13 cellular contexts compared by ENCODE assay signal in the genomic region with DNA sequence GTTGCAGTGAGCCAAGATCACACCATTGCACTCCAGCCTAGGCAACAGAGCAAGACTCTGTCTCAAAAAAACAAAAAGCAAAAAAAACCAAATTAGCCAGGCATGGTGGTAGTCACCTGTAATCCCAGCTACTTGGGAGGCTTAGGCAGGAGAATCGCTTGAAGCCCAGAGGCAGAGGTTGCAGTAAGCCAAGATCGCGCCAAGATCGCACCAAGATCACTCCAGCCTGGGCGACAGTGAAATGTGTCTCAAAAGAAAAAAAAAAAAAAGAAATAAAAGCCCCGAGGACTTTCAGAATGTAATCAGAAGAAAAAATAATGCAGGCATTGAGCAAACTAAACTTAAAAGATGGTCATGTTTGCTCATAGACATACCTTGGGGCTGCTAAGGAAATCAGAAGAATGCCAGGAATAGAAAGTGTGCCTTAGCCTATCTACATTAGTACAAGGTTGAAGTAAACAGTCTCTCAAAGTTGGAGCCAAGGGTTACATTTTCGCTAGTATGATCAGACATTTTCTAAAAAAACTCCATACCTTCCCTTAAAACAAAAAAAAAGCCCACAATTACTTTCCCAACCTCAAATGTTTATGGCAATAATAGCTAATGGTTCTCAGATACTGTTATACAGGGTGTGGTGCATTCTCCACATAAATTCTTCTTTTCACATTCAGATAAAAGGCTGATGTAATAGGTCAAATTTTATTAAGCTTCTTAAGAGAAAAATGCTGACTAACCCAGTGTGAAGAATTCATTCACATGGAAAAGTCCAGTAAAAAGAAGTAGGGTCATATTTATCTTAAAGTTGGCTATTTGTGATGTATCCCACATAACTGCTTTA. TPM values are rescaled to one million over a fixed set of nuclear protein-coding genes. Genes with fewer than 3 reads are reported as not detected.
A peak's percentile ranks its signal among the peaks of the same experiment; 100 is the strongest.
DNase-seq lines count a peak whose midpoint lies in the region; ATAC-seq and TF ChIP-seq lines count a peak whose summit lies in the region.
"Had no signal": no experiment of that assay in that cellular context is flagged by ENCODE, and none has a peak within 500 bp of the region (broad histone marks: within the 10 kb centered on the region; RNA-seq: fewer than 3 reads in every experiment).

No MANE protein-coding gene starts in this region.

- H3K9me3 ChIP-seq in PC-3 (ENCODE audit: low read length) (no peaks in the 10 kb centered on the region), esophagus muscularis mucosa (no peaks in the 10 kb centered on the region)

- ATAC-seq in PC-3 (peak; percentile 93), omental fat pad (ENCODE audit: low FRiP score) (peak; percentile 86)
- ATAC-seq: naive thymus-derived CD4-positive, alpha-beta T cell had no signal

- CTCF ChIA-PET in PC-3 (lab: Charles Lee): interaction anchor here (1.0 kb wide), 1 partner anchor 21 kb away, joined by 4 read pairs; the partner anchor contains the start of gene HEATR5A

- no peaks in the 10 kb centered on the region for H3K36me3 ChIP-seq in PC-3 (ENCODE audit: low read depth, low read length)
- H3K36me3 ChIP-seq in esophagus muscularis mucosa: peaks cover 0 to 6% (median 0%) of the 10 kb centered on the region in 4 donors

- TF ChIP-seq CTCF in PC-3 (conservative IDR thresholded peaks at IDR 0.05; ENCODE audit: low read depth, low read length): no peak
- TF ChIP-seq CTCF in esophagus muscularis mucosa (IDR thresholded peaks at IDR 0.05): no peak
- no peak for TF ChIP-seq CTCF in omental fat pad (IDR thresholded peaks at IDR 0.05)
- no peak for TF ChIP-seq CTCF in GM13976 (IDR thresholded peaks at IDR 0.05; ENCODE audit: borderline replicate concordance, control extremely low read depth, extremely low read depth, insufficient read depth, missing control alignments)

- H3K9me2 ChIP-seq in PC-3 (replicated peaks; ENCODE audit: low read length): no peaks in the 10 kb centered on the region

- TF ChIP-seq POLR2A in esophagus muscularis mucosa (IDR thresholded peaks at IDR 0.05; ENCODE audit: low read depth): no peak

- in situ Hi-C loops in GM13976 (cut with MboI; ENCODE audit: low sequenced_read_pairs, unreplicated experiment): no loop called here

- no peaks in the 10 kb centered on the region for H3K79me2 ChIP-seq in PC-3 (ENCODE audit: low read length)

- intact Hi-C loops in PC-3 (cut with micrococcal nuclease) (no loop called here), esophagus muscularis mucosa (cut with DNase I) (no loop called here)

- H3K27ac ChIP-seq in PC-3 (ENCODE audit: low read length) (no peak overlapping the region; the same call in 1 of the 2 replicates), esophagus muscularis mucosa (replicated peaks in 1 of 4) (peak overlapping the region; percentile 39 to 60 (median 58))

- H3F3A ChIP-seq in PC-3 (ENCODE audit: low read length, unreplicated experiment): no peaks in the 10 kb centered on the region

- POLR2A ChIA-PET in PC-3 (lab: Charles Lee; ENCODE audit: unreplicated experiment): interaction anchor here (0.7 to 1.1 kb wide), 2 partner anchors 21 to 516 kb away, joined by 8 to 16 read pairs; partner anchors contain the start of gene HEATR5A

- no peak for TF ChIP-seq EP300 in esophagus muscularis mucosa (IDR thresholded peaks at IDR 0.05)

- no peak overlapping the region for H3K9ac ChIP-seq in PC-3 (ENCODE audit: low read length)

- H3K4me1 ChIP-seq in PC-3 (ENCODE audit: insufficient read depth, low read length): peaks cover 11% of the 10 kb centered on the region; the same call in 1 of the 2 replicates
- H3K4me1 ChIP-seq in esophagus muscularis mucosa: peaks cover 10 to 14% (median 11%) of the 10 kb centered on the region in 4 donors

- H4K20me1 ChIP-seq in PC-3 (ENCODE audit: low read length): no peaks in the 10 kb centered on the region

- no peaks in the 10 kb centered on the region for H3K27me3 ChIP-seq in PC-3 (ENCODE audit: low read length)
- H3K27me3 ChIP-seq in esophagus muscularis mucosa: no peaks in the 10 kb centered on the region

- H2AFZ ChIP-seq in PC-3 (ENCODE audit: low read length): no peak overlapping the region

- no peak overlapping the region for H3K4me3 ChIP-seq in PC-3 (ENCODE audit: low read length)
- H3K4me3 ChIP-seq in esophagus muscularis mucosa: no peak overlapping the region

- H3K4me2 ChIP-seq in PC-3 (ENCODE audit: low read length): no peak overlapping the region

- WGBS in esophagus muscularis mucosa: 50% methylated on average over 7 of the region's 7 CpGs

- DNase-seq in AG08396 (ENCODE audit: low spot score): peak; percentile 29
- DNase-seq in PC-3: peak; percentile 22
- DNase-seq in esophagus muscularis mucosa (ENCODE audit: extremely low spot score): no peak
- DNase-seq in omental fat pad (ENCODE audit: low spot score): no peak
- DNase-seq in amygdala (lab: John Stamatoyannopoulos, UW): no peak
- DNase-seq in GM13976 (ENCODE audit: low spot score): no peak
- DNase-seq in HT-29 (ENCODE audit: low spot score): no peak
- no peak for DNase-seq in NCI-H1436 (lab: John Stamatoyannopoulos, UW)
- DNase-seq: activated T-cell treated with anti-CD3 and anti-CD28 coated beads, Interleukin-2, amount 50 U/mL, for 48 hours; CD4-positive, alpha-beta memory T cell; naive thymus-derived CD4-positive, alpha-beta T cell; NCI-H2029 treated with DMSO at 0.1 percent for 48 hours had no signal

- no TSS peak for BruUV-seq in PC-3 (replicated peaks; lab: Mats Ljungman, UMichigan)

RNA-seq across cellular contexts. Expression of gene DTD2, which starts 15.8 kb away (rescaled TPM):
- 35.9 and 36.8 TPM in 2 replicates for total RNA-seq in PC-3 (2014; rRNA removed)
- 10 to 100 TPM; 27.8 to 41.1 (median 32.2) TPM for total RNA-seq in esophagus muscularis mucosa
- total RNA-seq in omental fat pad: 10 to 100 TPM; 25.1 to 54.4 (median 35.9) TPM
- total RNA-seq in HT-29 (2014; rRNA removed; shearing (Covaris generic)): 7.2 and 12.3 TPM in 2 replicates

RNA-seq across cellular contexts. Expression of gene HEATR5A, which starts 21.1 kb away (rescaled TPM):
- total RNA-seq in PC-3 (2014; rRNA removed): 11.5 and 12.7 TPM in 2 replicates
- 10 to 100 TPM; 24.1 to 38.2 (median 28.2) TPM for total RNA-seq in esophagus muscularis mucosa
- total RNA-seq in omental fat pad: 10 to 100 TPM; 29.4 to 41.8 (median 31.9) TPM
- 4.1 and 5.8 TPM in 2 replicates for total RNA-seq in HT-29 (2014; rRNA removed; shearing (Covaris generic))

RNA-seq across cellular contexts. Expression of gene GPR33, which starts 46.3 kb away (rescaled TPM):
- total RNA-seq in PC-3 (2014; rRNA removed) (not detected in 2 replicates), esophagus muscularis mucosa (not detected), omental fat pad (not detected)
- not detected in 2 replicates for total RNA-seq in HT-29 (2014; rRNA removed; shearing (Covaris generic))
- total RNA-seq: CD4-positive, alpha-beta memory T cell; subcutaneous adipose tissue had no signal

Comparison
In these comparisons a context has a peak if more than half of its experiments do, and no peak if none do; other contexts are left out.
1. DNase-seq: peak in AG08396 (single experiment) and PC-3 (single experiment); none in esophagus muscularis mucosa (single experiment), omental fat pad (single experiment), amygdala (0 of 56), GM13976 (single experiment), HT-29 (single experiment) and NCI-H1436 (single experiment).